9 cellular contexts compared by ENCODE assay signal in the genomic region with DNA sequence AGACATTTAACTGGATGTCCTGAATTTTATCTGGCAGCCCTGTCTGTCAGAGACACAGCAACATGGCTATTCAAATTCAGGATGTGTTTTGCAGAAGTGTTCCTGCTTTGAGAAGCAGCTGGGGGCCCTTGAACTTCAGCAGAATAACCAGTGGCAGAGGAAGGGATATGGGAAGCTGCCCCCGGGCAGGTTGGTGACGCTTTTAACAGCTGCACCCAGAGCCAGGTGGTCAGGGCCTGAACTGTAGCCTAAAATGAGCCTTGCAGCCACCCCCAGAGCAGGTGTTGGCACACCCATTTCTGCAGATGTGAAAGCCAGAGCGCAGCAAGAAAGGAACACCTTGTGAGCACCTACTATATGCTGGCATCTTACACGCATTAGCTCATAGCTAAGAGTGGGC.
DNase-seq lines count a peak whose midpoint lies in the region; ATAC-seq, FAIRE-seq and TF ChIP-seq lines count a peak whose summit lies in the region.
"Had no signal": no experiment of that assay in that cellular context is flagged by ENCODE, and none has a peak within 500 bp of the region (broad histone marks: within the 10 kb centered on the region; RNA-seq: fewer than 3 reads in every experiment).

No MANE protein-coding gene starts in this region.

- H3K9me2 ChIP-seq in OCI-LY1 (ENCODE audit: low read depth, low read length) = no peaks in the 10 kb centered on the region

- H3K9ac ChIP-seq in OCI-LY1 (ENCODE audit: low read length) = peak overlapping the region; percentile 77

- peaks cover 9% of the 10 kb centered on the region; the same call in 1 of the 2 replicates for H3K36me3 ChIP-seq in OCI-LY1 (ENCODE audit: insufficient read depth, low read length)

- in situ Hi-C loops in GM13976 (cut with MboI; ENCODE audit: low sequenced_read_pairs, unreplicated experiment) = no loop called here

- no peaks in the 10 kb centered on the region for H4K20me1 ChIP-seq in OCI-LY1 (ENCODE audit: insufficient read depth, low read length)

- H3K9me3 ChIP-seq in OCI-LY1 (ENCODE audit: low read length) = no peaks in the 10 kb centered on the region

- H3K27ac ChIP-seq in OCI-LY1 (ENCODE audit: low read depth, low read length, poor library complexity, severe bottlenecking) = peak overlapping the region; percentile 99

- H2AFZ ChIP-seq in OCI-LY1 (ENCODE audit: low read length) = no peak overlapping the region

- peaks cover 91% of the 10 kb centered on the region for H3K4me1 ChIP-seq in OCI-LY1 (ENCODE audit: insufficient read depth, low read length, severe bottlenecking)

- H3F3A ChIP-seq in OCI-LY1 (ENCODE audit: insufficient read depth, low read length) = peaks cover 9% of the 10 kb centered on the region

- no peaks in the 10 kb centered on the region for H3K27me3 ChIP-seq in OCI-LY1 (ENCODE audit: insufficient read depth, low read length)

- FAIRE-seq in frontal cortex (lab: Jason Lieb, UNC) = no peak

- DNase-seq in NCI-H2107 treated with DMSO at 0.1 percent for 48 hours (lab: John Stamatoyannopoulos, UW; ENCODE audit: unreplicated experiment) = peak; percentile 42
- no peak for DNase-seq in NCI-H2107 (lab: John Stamatoyannopoulos, UW)
- DNase-seq in putamen (ENCODE audit: low spot score) = peak; percentile 49
- no peak for DNase-seq in GM13976 (ENCODE audit: low spot score)
- DNase-seq in frontal cortex (ENCODE audit: low spot score in 2 of 2) = no peak
- no peak for DNase-seq in GM03348 (ENCODE audit: low spot score)
- DNase-seq: nephron progenitor cell had no signal

- TF ChIP-seq CTCF in OCI-LY1 (IDR thresholded peaks at IDR 0.05; ENCODE audit: low read length) (no peak), GM13976 (IDR thresholded peaks at IDR 0.05; ENCODE audit: borderline replicate concordance, control extremely low read depth, extremely low read depth, insufficient read depth, missing control alignments) (no peak)

- ATAC-seq in HG03064 (IDR thresholded peaks at IDR 0.05; ENCODE audit: low read depth, unreplicated experiment) = peak; percentile 48

- peak overlapping the region; percentile 65 for H3K4me3 ChIP-seq in OCI-LY1 (ENCODE audit: low read depth, low read length, poor library complexity, severe bottlenecking)

- H3K4me2 ChIP-seq in OCI-LY1 (ENCODE audit: low read length) = peak overlapping the region; percentile 74

- H3K79me2 ChIP-seq in OCI-LY1 (ENCODE audit: insufficient read depth, low read length) = peaks cover 11% of the 10 kb centered on the region

Comparison
In these comparisons a context has a peak if more than half of its experiments do, and no peak if none do; other contexts are left out.
1. DNase-seq: peak in NCI-H2107 treated with DMSO at 0.1 percent for 48 hours (single experiment) and putamen (single experiment); none in NCI-H2107 (single experiment), GM13976 (single experiment), frontal cortex (0 of 2) and GM03348 (single experiment).